In genomic region chr13:48731957-48732569, GRCh38 we compare ENCODE assay signal across 9 cellular contexts.
DNase-seq lines count a peak whose midpoint lies in the region; ATAC-seq, FAIRE-seq and TF ChIP-seq lines count a peak whose summit lies in the region.
"Had no signal": no experiment of that assay in that cellular context is flagged by ENCODE, and none has a peak within 500 bp of the region (broad histone marks: within the 10 kb centered on the region; RNA-seq: fewer than 3 reads in every experiment).

No MANE protein-coding gene starts in this region.

- H3K9ac ChIP-seq in K562 (ENCODE audit: insufficient read depth in 1 of 2, low read depth in 2 of 2, low read length in 2 of 2) = no peak overlapping the region

- intact Hi-C loops in K562 (cut with micrococcal nuclease) (loop anchor here (1.0 kb wide), 2 partner anchors 37 to 137 kb away; no protein-coding TSS in a partner anchor), right lobe of liver (cut with DNase I) (no loop called here)

- H3K36me3 ChIP-seq in K562 (ENCODE audit: control insufficient read depth, insufficient read depth, low read length) (no peaks in the 10 kb centered on the region), right lobe of liver (no peaks in the 10 kb centered on the region)
- H3K36me3 ChIP-seq: thoracic aorta had no signal

- no peak for TF ChIP-seq POLR2A in K562 (conservative IDR thresholded peaks at IDR 0.05)
- no peak for TF ChIP-seq POLR2A in right lobe of liver (IDR thresholded peaks at IDR 0.05)

- POLR2A ChIA-PET in K562 (lab: Yijun Ruan, JAX) = no interaction called here

- no peaks in the 10 kb centered on the region; the same call in 1 of the 2 replicates for H4K20me1 ChIP-seq in K562 (replicated peaks; ENCODE audit: control insufficient read depth, insufficient read depth, low read length)

- H3K4me3 ChIP-seq in K562 = no peak overlapping the region
- H3K4me3 ChIP-seq in right lobe of liver = no peak overlapping the region
- H3K4me3 ChIP-seq: thoracic aorta had no signal

- H3K9me1 ChIP-seq in K562 (ENCODE audit: control insufficient read depth, insufficient read depth, low read length) = no peaks in the 10 kb centered on the region

- peak overlapping the region; percentile 37; the same call in 1 of the 2 replicates for H3K4me2 ChIP-seq in K562 (ENCODE audit: insufficient read depth, low read length)

- peak; percentile 63 for ATAC-seq in HG02870 (IDR thresholded peaks at IDR 0.05; ENCODE audit: unreplicated experiment)
- peak; percentile 99 for ATAC-seq in K562
- peak; percentile 80 to 97 (median 90) for ATAC-seq in right lobe of liver
- no peak for ATAC-seq in GM18520 (IDR thresholded peaks at IDR 0.05; ENCODE audit: unreplicated experiment)

- no peaks in the 10 kb centered on the region for H3K79me2 ChIP-seq in K562 (ENCODE audit: control insufficient read depth, insufficient read depth, low read length)

- H3K4me1 ChIP-seq in K562 (replicated peaks in 1 of 2; ENCODE audit: control insufficient read depth in 2 of 2, insufficient read depth in 2 of 2, low read length in 2 of 2) (peaks cover 2 to 3% of the 10 kb centered on the region in 2 experiments; a peak in 4 of 5 replicates), right lobe of liver (peaks cover 0 to 3% (median 0%) of the 10 kb centered on the region in 4 donors)

- TF ChIP-seq EP300 in K562 (IDR thresholded peaks at IDR 0.05; ENCODE audit: low read length) = no peak

- CTCF ChIA-PET in K562 (lab: Yijun Ruan, JAX; ENCODE audit: low intra/inter-chr PET ratio) = interaction anchor here (0.6 to 1.4 kb wide), 4 partner anchors 36 to 138 kb away, joined by 3 to 6 read pairs (median 4); no protein-coding TSS in a partner anchor

- H3K27me3 ChIP-seq in K562 (ENCODE audit: control insufficient read depth in 2 of 2, insufficient read depth in 2 of 2, low read length in 2 of 2) (no peaks in the 10 kb centered on the region; a peak in 1 of 5 replicates), right lobe of liver (no peaks in the 10 kb centered on the region)

- FAIRE-seq in K562 (lab: Jason Lieb, UNC) = no peak

- DNase-seq in GM10266 (ENCODE audit: extremely low spot score) (peak; percentile 39), T-helper 2 cell (peak in 4 of 5 experiments; percentile 26 to 76 (median 42)), K562 (ENCODE audit: extremely low read depth in 1 of 4, low spot score in 3 of 4) (peak; percentile 44 to 57 (median 52)), right lobe of liver (peak; percentile 53 to 67 (median 60)), putamen (ENCODE audit: low spot score) (no peak)
- DNase-seq in stimulated activated CD8-positive, alpha-beta memory T cell treated with anti-CD3 and anti-CD28 coated beads, Interleukin-4, amount 100 ng/mL, for 24 hours (ENCODE audit: low read depth) = peak; percentile 42

- BruUV-seq in K562 (replicated peaks; lab: Mats Ljungman, UMichigan) = no TSS peak

- H3K27ac ChIP-seq in K562 (ENCODE audit: extremely low read depth, low read depth, low read length) = no peak overlapping the region
- H3K27ac ChIP-seq in right lobe of liver = no peak overlapping the region
- H3K27ac ChIP-seq: thoracic aorta had no signal

- in situ Hi-C loops in K562 (cut with MboI) = no loop called here

- H2AFZ ChIP-seq in K562 (ENCODE audit: low read depth, low read length) = peak overlapping the region; percentile 63; the same call in 1 of the 2 replicates

- TF ChIP-seq RAD21 in K562 (CRISPR knock-in tag; conservative IDR thresholded peaks at IDR 0.05 in 1 of 2, IDR thresholded peaks at IDR 0.05 in 1 of 2) = peak; percentile 52 to 74

- H3K9me3 ChIP-seq in K562 (replicated peaks; ENCODE audit: control insufficient read depth, insufficient read depth, low read depth, low read length) = no peaks in the 10 kb centered on the region
- H3K9me3 ChIP-seq in right lobe of liver = no peaks in the 10 kb centered on the region
- H3K9me3 ChIP-seq: thoracic aorta had no signal

- TF ChIP-seq CTCF in GM10266 (IDR thresholded peaks at IDR 0.05; ENCODE audit: control insufficient read depth, insufficient read depth, low read depth, missing control alignments) (peak; percentile 87), K562 (IDR thresholded peaks at IDR 0.05 in 2 of 3, conservative IDR thresholded peaks at IDR 0.05 in 1 of 3; ENCODE audit: insufficient read depth in 2 of 3, low read depth in 1 of 3, low read length in 3 of 3) (peak; percentile 70 to 83 (median 78)), right lobe of liver (IDR thresholded peaks at IDR 0.05) (peak; percentile 56 to 84 (median 72))

- 1% methylated on average over 16 of the region's 16 CpGs for WGBS in K562 (ENCODE audit: insufficient coverage, low coverage, missing lambda C conversion rate)
- WGBS in right lobe of liver (ENCODE audit: insufficient coverage, low coverage, low lambda C conversion rate, missing lambda C conversion rate) = 52% methylated on average over 6 of the region's 16 CpGs

TF ChIP-seq in K562, 482 proteins besides CTCF, POLR2A, EP300 and RAD21:
- TF ChIP-seq PML (IDR thresholded peaks at IDR 0.05; ENCODE audit: low read length) (no peak), UBTF (IDR thresholded peaks at IDR 0.05; ENCODE audit: borderline replicate concordance in 1 of 2, low read depth in 2 of 2, low read length in 2 of 2) (no peak), SMC3 (conservative IDR thresholded peaks at IDR 0.05; ENCODE audit: insufficient read depth, low read depth, low read length) (peak; percentile 54; the same call in 1 of the 2 replicates), CTCFL (IDR thresholded peaks at IDR 0.05; ENCODE audit: borderline replicate concordance, insufficient read depth, low read depth, low read length, poor library complexity, severe bottlenecking) (peak; percentile 60), ZKSCAN3 (CRISPR knock-in tag; IDR thresholded peaks at IDR 0.05) (peak; percentile 91)
